In genomic region chr1:55337801-55338447, GRCh38 we compare ENCODE assay signal across 9 cellular contexts.
DNase-seq lines count a peak whose midpoint lies in the region; ATAC-seq and TF ChIP-seq lines count a peak whose summit lies in the region.
"Had no signal": no experiment of that assay in that cellular context is flagged by ENCODE, and none has a peak within 500 bp of the region (broad histone marks: within the 10 kb centered on the region; RNA-seq: fewer than 3 reads in every experiment).

No MANE protein-coding gene starts in this region.

- ATAC-seq in HG03469 (IDR thresholded peaks at IDR 0.05; ENCODE audit: unreplicated experiment): peak; percentile 65
- peak; percentile 16 for ATAC-seq in effector memory CD8-positive, alpha-beta T cell (replicated peaks)
- ATAC-seq in GM18873 (IDR thresholded peaks at IDR 0.05; ENCODE audit: low FRiP score, unreplicated experiment): no peak

- peaks cover 0 to 3% of the 10 kb centered on the region in 2 donors for H3K4me1 Mint-ChIP-seq in effector memory CD8-positive, alpha-beta T cell (ENCODE audit: low read depth in 2 of 2)

- H2AFZ ChIP-seq in OCI-LY7 (ENCODE audit: low read length) (no peak overlapping the region), osteoblast (ENCODE audit: low read length) (no peak overlapping the region)

- H3K27ac ChIP-seq in BLaER1 (no peak overlapping the region), OCI-LY7 (ENCODE audit: low read depth, low read length, poor library complexity, severe bottlenecking) (no peak overlapping the region), osteoblast (ENCODE audit: low read depth, low read length) (no peak overlapping the region)
- H3K27ac ChIP-seq: neutrophil had no signal

- H3K36me3 ChIP-seq in BLaER1 (no peaks in the 10 kb centered on the region), OCI-LY7 (ENCODE audit: insufficient read depth, low read length) (no peaks in the 10 kb centered on the region), osteoblast (ENCODE audit: insufficient read depth, low read length) (no peaks in the 10 kb centered on the region)
- H3K36me3 ChIP-seq: neutrophil had no signal

- no peaks in the 10 kb centered on the region for H3K9me2 ChIP-seq in OCI-LY7 (ENCODE audit: insufficient read depth, low read length)

- TF ChIP-seq CTCF in GM13977 (IDR thresholded peaks at IDR 0.05; ENCODE audit: extremely low read depth, insufficient read depth, missing control alignments) (peak; percentile 60), OCI-LY7 (conservative IDR thresholded peaks at IDR 0.05; ENCODE audit: low read length) (peak; percentile 74), osteoblast (IDR thresholded peaks at IDR 0.05; ENCODE audit: extremely low read depth, low read depth, low read length) (peak; percentile 70)

- no peak overlapping the region for H3K27ac Mint-ChIP-seq in effector memory CD8-positive, alpha-beta T cell

- CTCF ChIA-PET in OCI-LY7 (lab: Charles Lee; ENCODE audit: unreplicated experiment): no interaction called here

- H3K79me2 ChIP-seq in OCI-LY7 (ENCODE audit: insufficient read depth, low read depth, low read length): no peaks in the 10 kb centered on the region
- H3K79me2 ChIP-seq in osteoblast (ENCODE audit: insufficient read depth, low read length): no peaks in the 10 kb centered on the region

- intact Hi-C loops in OCI-LY7 (cut with micrococcal nuclease; ENCODE audit: unreplicated experiment): loop anchor here (2.0 kb wide), 1 partner anchor 197 kb away; no protein-coding TSS in a partner anchor

- H3K27me3 ChIP-seq in BLaER1 (no peaks in the 10 kb centered on the region), osteoblast (ENCODE audit: insufficient read depth, low read length) (no peaks in the 10 kb centered on the region)
- H3K27me3 ChIP-seq: neutrophil had no signal

- no peak overlapping the region for H3K4me3 Mint-ChIP-seq in effector memory CD8-positive, alpha-beta T cell

- BruUV-seq in OCI-LY7 (replicated peaks; lab: Mats Ljungman, UMichigan): no TSS peak

- H3K4me3 ChIP-seq in BLaER1: no peak overlapping the region
- H3K4me3 ChIP-seq in OCI-LY7 (ENCODE audit: low read depth, low read length, poor library complexity, severe bottlenecking): no peak overlapping the region
- H3K4me3 ChIP-seq in osteoblast (ENCODE audit: insufficient read depth, low read length): no peak overlapping the region

- H3K4me1 ChIP-seq in BLaER1 (peaks cover 29% of the 10 kb centered on the region), OCI-LY7 (ENCODE audit: insufficient read depth, low read length, poor library complexity, severe bottlenecking) (no peaks in the 10 kb centered on the region), osteoblast (ENCODE audit: insufficient read depth, low read length) (no peaks in the 10 kb centered on the region)

- peaks cover 0 to 20% of the 10 kb centered on the region in 2 donors for H3K27me3 Mint-ChIP-seq in effector memory CD8-positive, alpha-beta T cell

- H4K20me1 ChIP-seq in BLaER1: no peaks in the 10 kb centered on the region
- no peaks in the 10 kb centered on the region for H4K20me1 ChIP-seq in OCI-LY7 (ENCODE audit: insufficient read depth, low read length)
- no peaks in the 10 kb centered on the region for H4K20me1 ChIP-seq in osteoblast (ENCODE audit: insufficient read depth, low read length)

- H3K9me3 ChIP-seq in BLaER1: peaks cover 4% of the 10 kb centered on the region; the same call in 1 of the 2 replicates
- no peaks in the 10 kb centered on the region; the same call in 1 of the 2 replicates for H3K9me3 ChIP-seq in OCI-LY7 (ENCODE audit: low read length)
- no peaks in the 10 kb centered on the region for H3K9me3 ChIP-seq in osteoblast (ENCODE audit: low read depth, low read length)
- H3K9me3 ChIP-seq: neutrophil had no signal

- peaks cover 0 to 6% of the 10 kb centered on the region in 2 donors for H3K9me3 Mint-ChIP-seq in effector memory CD8-positive, alpha-beta T cell

- in situ Hi-C loops in GM13977 (cut with MboI; ENCODE audit: low pct_unique_long_range_greater_than_20kb, low sequenced_read_pairs, unreplicated experiment): no loop called here

- DNase-seq in GM13977 (ENCODE audit: low spot score) (peak; percentile 65), OCI-LY7 (ENCODE audit: low spot score) (peak; percentile 55), osteoblast (ENCODE audit: insufficient read length, low spot score, missing footprints) (peak; percentile 91)
- peak; percentile 3 to 14 (median 9) for DNase-seq in effector memory CD8-positive, alpha-beta T cell
- DNase-seq in stimulated activated CD8-positive, alpha-beta memory T cell treated with anti-CD3 and anti-CD28 coated beads, Interleukin-4, amount 100 ng/mL, for 48 hours: no peak

- H3K4me2 ChIP-seq in BLaER1 (peak overlapping the region; percentile 50), OCI-LY7 (ENCODE audit: low read length) (no peak overlapping the region), osteoblast (ENCODE audit: insufficient read depth, low read length) (no peak overlapping the region)

- H3K36me3 Mint-ChIP-seq in effector memory CD8-positive, alpha-beta T cell (ENCODE audit: insufficient read depth): no peaks in the 10 kb centered on the region

- H3K9ac ChIP-seq in BLaER1: no peak overlapping the region

- POLR2A ChIA-PET in OCI-LY7 (lab: Charles Lee): interaction anchor here (0.5 to 0.6 kb wide), 2 partner anchors 10 to 110 kb away, joined by 3 read pairs; no protein-coding TSS in a partner anchor
